ENCODE assay signal across 2 cellular contexts in genomic region chr17:59707971-59708425, GRCh38.
TF ChIP-seq lines count a peak whose summit lies in the region.

No MANE protein-coding gene starts in this region.

TF ChIP-seq in K562, 482 proteins besides CTCF, POLR2A, EP300 and RAD21:
- TF ChIP-seq ZNF174 (CRISPR knock-in tag; IDR thresholded peaks at IDR 0.05), result no peak
- 0 out of 2 replicates have a peak, but pooled peaks have one; percentile 28 for TF ChIP-seq ZFX (CRISPR knock-in tag; IDR thresholded peaks at IDR 0.05)
- no peak for TF ChIP-seq TOE1 (IDR thresholded peaks at IDR 0.05; ENCODE audit: borderline replicate concordance)
- TF ChIP-seq TOE1 (CRISPR knock-in tag; IDR thresholded peaks at IDR 0.05; ENCODE audit: borderline replicate concordance, low read depth), result no peak
- TF ChIP-seq NKRF (IDR thresholded peaks at IDR 0.05; ENCODE audit: borderline replicate concordance), result peak; percentile 18; the same call in 1 of the 2 replicates
- no peak for TF ChIP-seq L3MBTL2 (IDR thresholded peaks at IDR 0.05)
- TF ChIP-seq ZBTB1 (CRISPR knock-in tag; IDR thresholded peaks at IDR 0.05; ENCODE audit: borderline replicate concordance, low read depth), result peak; percentile 6; the same call in 1 of the 2 replicates
- 0 out of 2 replicates have a peak, but pooled peaks have one; percentile 14 for TF ChIP-seq ZNF316 (IDR thresholded peaks at IDR 0.05)
- TF ChIP-seq SMARCE1 (IDR thresholded peaks at IDR 0.05), result no peak
- TF ChIP-seq SAP30 (IDR thresholded peaks at IDR 0.05; ENCODE audit: borderline replicate concordance, insufficient read depth, low read depth, low read length, poor library complexity, severe bottlenecking), result peak; percentile 9
- no peak for TF ChIP-seq OTX1 (CRISPR knock-in tag; IDR thresholded peaks at IDR 0.05)
- peak; percentile 48; the same call in 1 of the 2 replicates for TF ChIP-seq NFE2 (IDR thresholded peaks at IDR 0.05; ENCODE audit: low read depth)

TF ChIP-seq in HepG2, 621 proteins besides CTCF, POLR2A, EP300 and RAD21 (continues in another document):
- TF ChIP-seq ZSCAN21 (CRISPR knock-in tag; IDR thresholded peaks at IDR 0.05; ENCODE audit: borderline replicate concordance) (no peak), EED (CRISPR knock-in tag; IDR thresholded peaks at IDR 0.05) (0 out of 2 replicates have a peak, but pooled peaks have one; percentile 60), GATA4 (IDR thresholded peaks at IDR 0.05; ENCODE audit: borderline replicate concordance, low read depth) (0 out of 2 replicates have a peak, but pooled peaks have one; percentile 2), ZNF776 (CRISPR knock-in tag; IDR thresholded peaks at IDR 0.05) (0 out of 2 replicates have a peak, but pooled peaks have one; percentile 63), GTF3A (CRISPR knock-in tag; conservative IDR thresholded peaks at IDR 0.05) (no peak), ZNF883 (CRISPR knock-in tag; IDR thresholded peaks at IDR 0.05; ENCODE audit: not compliant biosample characterization) (no peak), MAZ (IDR thresholded peaks at IDR 0.05; ENCODE audit: borderline replicate concordance, low read depth, low read length) (peak; percentile 15; the same call in 1 of the 2 replicates), MAZ (CRISPR knock-in tag; IDR thresholded peaks at IDR 0.05; ENCODE audit: low read depth) (no peak), ZNF598 (CRISPR knock-in tag; IDR thresholded peaks at IDR 0.05; ENCODE audit: borderline replicate concordance) (peak; percentile 1; the same call in 1 of the 2 replicates), ZNF704 (CRISPR knock-in tag; IDR thresholded peaks at IDR 0.05; ENCODE audit: borderline replicate concordance) (no peak), AHDC1 (CRISPR knock-in tag; IDR thresholded peaks at IDR 0.05; ENCODE audit: borderline replicate concordance) (0 out of 2 replicates have a peak, but pooled peaks have one; percentile 57), NR2F2 (IDR thresholded peaks at IDR 0.05; ENCODE audit: borderline replicate concordance, low read depth) (no peak), SNAPC2 (CRISPR knock-in tag; IDR thresholded peaks at IDR 0.05) (0 out of 2 replicates have a peak, but pooled peaks have one; percentile 27), PLRG1 (conservative IDR thresholded peaks at IDR 0.05) (no peak), DBP (CRISPR knock-in tag; IDR thresholded peaks at IDR 0.05; ENCODE audit: not compliant biosample characterization) (peak; percentile 20), TBL1XR1 (IDR thresholded peaks at IDR 0.05; ENCODE audit: borderline replicate concordance, low read length, partially characterized antibody) (peak; percentile 2), ZNF816 (CRISPR knock-in tag; IDR thresholded peaks at IDR 0.05; ENCODE audit: borderline replicate concordance) (peak; percentile 92; the same call in 1 of the 2 replicates), SMC3 (IDR thresholded peaks at IDR 0.05; ENCODE audit: low read length) (0 out of 2 replicates have a peak, but pooled peaks have one; percentile 9), SIN3A (IDR thresholded peaks at IDR 0.05; ENCODE audit: borderline replicate concordance, low read depth, low read length) (no peak), FOXO1 (CRISPR knock-in tag; IDR thresholded peaks at IDR 0.05) (no peak), ZNF670 (CRISPR knock-in tag; IDR thresholded peaks at IDR 0.05; ENCODE audit: borderline replicate concordance) (peak; percentile 86; the same call in 1 of the 2 replicates), ZNF33A (CRISPR knock-in tag; IDR thresholded peaks at IDR 0.05; ENCODE audit: borderline replicate concordance) (0 out of 2 replicates have a peak, but pooled peaks have one; percentile 47), ZNF232 (CRISPR knock-in tag; IDR thresholded peaks at IDR 0.05; ENCODE audit: borderline replicate concordance) (0 out of 2 replicates have a peak, but pooled peaks have one; percentile 4), SP5 (CRISPR knock-in tag; IDR thresholded peaks at IDR 0.05; ENCODE audit: borderline replicate concordance, low read depth) (no peak), ZFP82 (CRISPR knock-in tag; IDR thresholded peaks at IDR 0.05; ENCODE audit: borderline replicate concordance) (peak; percentile 49; the same call in 1 of the 2 replicates), DNMT3B (CRISPR knock-in tag; conservative IDR thresholded peaks at IDR 0.05) (no peak), CERS6 (CRISPR knock-in tag; IDR thresholded peaks at IDR 0.05) (0 out of 2 replicates have a peak, but pooled peaks have one; percentile 46), KDM5A (IDR thresholded peaks at IDR 0.05; ENCODE audit: borderline replicate concordance, low read length) (peak; percentile 2)
- TF ChIP-seq, protein P1, sequence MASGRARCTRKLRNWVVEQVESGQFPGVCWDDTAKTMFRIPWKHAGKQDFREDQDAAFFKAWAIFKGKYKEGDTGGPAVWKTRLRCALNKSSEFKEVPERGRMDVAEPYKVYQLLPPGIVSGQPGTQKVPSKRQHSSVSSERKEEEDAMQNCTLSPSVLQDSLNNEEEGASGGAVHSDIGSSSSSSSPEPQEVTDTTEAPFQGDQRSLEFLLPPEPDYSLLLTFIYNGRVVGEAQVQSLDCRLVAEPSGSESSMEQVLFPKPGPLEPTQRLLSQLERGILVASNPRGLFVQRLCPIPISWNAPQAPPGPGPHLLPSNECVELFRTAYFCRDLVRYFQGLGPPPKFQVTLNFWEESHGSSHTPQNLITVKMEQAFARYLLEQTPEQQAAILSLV (CRISPR knock-in tag; IDR thresholded peaks at IDR 0.05; ENCODE audit: borderline replicate concordance), result no peak
- TF ChIP-seq, protein P2, sequence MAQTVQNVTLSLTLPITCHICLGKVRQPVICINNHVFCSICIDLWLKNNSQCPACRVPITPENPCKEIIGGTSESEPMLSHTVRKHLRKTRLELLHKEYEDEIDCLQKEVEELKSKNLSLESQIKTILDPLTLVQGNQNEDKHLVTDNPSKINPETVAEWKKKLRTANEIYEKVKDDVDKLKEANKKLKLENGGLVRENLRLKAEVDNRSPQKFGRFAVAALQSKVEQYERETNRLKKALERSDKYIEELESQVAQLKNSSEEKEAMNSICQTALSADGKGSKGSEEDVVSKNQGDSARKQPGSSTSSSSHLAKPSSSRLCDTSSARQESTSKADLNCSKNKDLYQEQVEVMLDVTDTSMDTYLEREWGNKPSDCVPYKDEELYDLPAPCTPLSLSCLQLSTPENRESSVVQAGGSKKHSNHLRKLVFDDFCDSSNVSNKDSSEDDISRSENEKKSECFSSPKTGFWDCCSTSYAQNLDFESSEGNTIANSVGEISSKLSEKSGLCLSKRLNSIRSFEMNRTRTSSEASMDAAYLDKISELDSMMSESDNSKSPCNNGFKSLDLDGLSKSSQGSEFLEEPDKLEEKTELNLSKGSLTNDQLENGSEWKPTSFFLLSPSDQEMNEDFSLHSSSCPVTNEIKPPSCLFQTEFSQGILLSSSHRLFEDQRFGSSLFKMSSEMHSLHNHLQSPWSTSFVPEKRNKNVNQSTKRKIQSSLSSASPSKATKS (CRISPR knock-in tag; IDR thresholded peaks at IDR 0.05), result no peak
- TF ChIP-seq, protein P3, sequence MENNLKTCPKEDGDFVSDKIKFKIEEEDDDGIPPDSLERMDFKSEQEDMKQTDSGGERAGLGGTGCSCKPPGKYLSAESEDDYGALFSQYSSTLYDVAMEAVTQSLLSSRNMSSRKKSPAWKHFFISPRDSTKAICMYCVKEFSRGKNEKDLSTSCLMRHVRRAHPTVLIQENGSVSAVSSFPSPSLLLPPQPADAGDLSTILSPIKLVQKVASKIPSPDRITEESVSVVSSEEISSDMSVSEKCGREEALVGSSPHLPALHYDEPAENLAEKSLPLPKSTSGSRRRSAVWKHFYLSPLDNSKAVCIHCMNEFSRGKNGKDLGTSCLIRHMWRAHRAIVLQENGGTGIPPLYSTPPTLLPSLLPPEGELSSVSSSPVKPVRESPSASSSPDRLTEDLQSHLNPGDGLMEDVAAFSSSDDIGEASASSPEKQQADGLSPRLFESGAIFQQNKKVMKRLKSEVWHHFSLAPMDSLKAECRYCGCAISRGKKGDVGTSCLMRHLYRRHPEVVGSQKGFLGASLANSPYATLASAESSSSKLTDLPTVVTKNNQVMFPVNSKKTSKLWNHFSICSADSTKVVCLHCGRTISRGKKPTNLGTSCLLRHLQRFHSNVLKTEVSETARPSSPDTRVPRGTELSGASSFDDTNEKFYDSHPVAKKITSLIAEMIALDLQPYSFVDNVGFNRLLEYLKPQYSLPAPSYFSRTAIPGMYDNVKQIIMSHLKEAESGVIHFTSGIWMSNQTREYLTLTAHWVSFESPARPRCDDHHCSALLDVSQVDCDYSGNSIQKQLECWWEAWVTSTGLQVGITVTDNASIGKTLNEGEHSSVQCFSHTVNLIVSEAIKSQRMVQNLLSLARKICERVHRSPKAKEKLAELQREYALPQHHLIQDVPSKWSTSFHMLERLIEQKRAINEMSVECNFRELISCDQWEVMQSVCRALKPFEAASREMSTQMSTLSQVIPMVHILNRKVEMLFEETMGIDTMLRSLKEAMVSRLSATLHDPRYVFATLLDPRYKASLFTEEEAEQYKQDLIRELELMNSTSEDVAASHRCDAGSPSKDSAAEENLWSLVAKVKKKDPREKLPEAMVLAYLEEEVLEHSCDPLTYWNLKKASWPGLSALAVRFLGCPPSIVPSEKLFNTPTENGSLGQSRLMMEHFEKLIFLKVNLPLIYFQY (CRISPR knock-in tag; IDR thresholded peaks at IDR 0.05; ENCODE audit: borderline replicate concordance), result no peak
- TF ChIP-seq, protein P4, sequence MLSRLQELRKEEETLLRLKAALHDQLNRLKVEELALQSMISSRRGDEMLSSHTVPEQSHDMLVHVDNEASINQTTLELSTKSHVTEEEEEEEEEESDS (CRISPR knock-in tag; IDR thresholded peaks at IDR 0.05; ENCODE audit: borderline replicate concordance), result 0 out of 2 replicates have a peak, but pooled peaks have one; percentile 36
